20 cellular contexts compared by ENCODE assay signal in genomic region chr2:158205215-158205614, GRCh38.
DNase-seq lines count a peak whose midpoint lies in the region; ATAC-seq and TF ChIP-seq lines count a peak whose summit lies in the region.
"Had no signal": no experiment of that assay in that cellular context is flagged by ENCODE, and none has a peak within 500 bp of the region (broad histone marks: within the 10 kb centered on the region; RNA-seq: fewer than 3 reads in every experiment).

No MANE protein-coding gene starts in this region.

- H3K27ac Mint-ChIP-seq in naive thymus-derived CD8-positive, alpha-beta T cell, result no peak overlapping the region
- H3K27ac Mint-ChIP-seq: activated CD8-positive, alpha-beta memory T cell treated with anti-CD3 and anti-CD28 coated beads, Interleukin-2, amount 10 ng/mL, durations not matched to agents 7 days and 5 days; activated naive CD8-positive, alpha-beta T cell treated with anti-CD3 and anti-CD28 coated beads for 36 hours; IgD-negative memory B cell; nephron; stimulated activated naive B cell treated with anti-CD40 and anti-IgM and Interleukin-4, amounts not matched to agents 10 μg/mL and 1 μg/mL and 100 μg/mL, for 72 hours had no signal

- peaks cover 0 to 17% (median 8%) of the 10 kb centered on the region in 5 donors for H3K27me3 Mint-ChIP-seq in naive thymus-derived CD8-positive, alpha-beta T cell
- H3K27me3 Mint-ChIP-seq: activated CD8-positive, alpha-beta memory T cell treated with anti-CD3 and anti-CD28 coated beads, Interleukin-2, amount 10 ng/mL, durations not matched to agents 7 days and 5 days; IgD-negative memory B cell; stimulated activated naive B cell treated with anti-CD40 and anti-IgM and Interleukin-4, amounts not matched to agents 10 μg/mL and 1 μg/mL and 100 μg/mL, for 72 hours had no signal

- in situ Hi-C loops in transverse colon (cut with MboI; ENCODE audit: low pct_ligation_motif_present in 1 of 4, low pct_unique_long_range_greater_than_20kb in 1 of 4, low sequenced_read_pairs in 3 of 4), result no loop called here

- WGBS in heart left ventricle, 4 donors, result 26 to 67% (median 51%) methylated on average over 1 of the region's 1 CpG
- WGBS in transverse colon (ENCODE audit: low coverage in 1 of 2), 2 donors, result 39 to 53% methylated on average over 1 of the region's 1 CpG

- no peak overlapping the region for H3K4me3 Mint-ChIP-seq in naive thymus-derived CD8-positive, alpha-beta T cell
- H3K4me3 Mint-ChIP-seq: activated CD8-positive, alpha-beta memory T cell treated with anti-CD3 and anti-CD28 coated beads, Interleukin-2, amount 10 ng/mL, durations not matched to agents 7 days and 5 days; activated naive CD8-positive, alpha-beta T cell treated with anti-CD3 and anti-CD28 coated beads for 36 hours; nephron; stimulated activated naive B cell treated with anti-CD40 and anti-IgM and Interleukin-4, amounts not matched to agents 10 μg/mL and 1 μg/mL and 100 μg/mL, for 72 hours had no signal

- H3K27me3 ChIP-seq in heart left ventricle (no peaks in the 10 kb centered on the region), transverse colon (no peaks in the 10 kb centered on the region)
- H3K27me3 ChIP-seq: body of pancreas, MG63 had no signal

- H3K4me1 Mint-ChIP-seq in naive thymus-derived CD8-positive, alpha-beta T cell, result peaks cover 0 to 2% (median 0%) of the 10 kb centered on the region in 4 donors
- H3K4me1 Mint-ChIP-seq: activated CD8-positive, alpha-beta memory T cell treated with anti-CD3 and anti-CD28 coated beads, Interleukin-2, amount 10 ng/mL, durations not matched to agents 7 days and 5 days had no signal

- no peak for DNase-seq in heart left ventricle
- no peak for DNase-seq in Right ventricle myocardium inferior (ENCODE audit: missing footprints)
- DNase-seq in NCI-H2029 treated with DMSO at 0.1 percent for 48 hours (lab: John Stamatoyannopoulos, UW), result peak; percentile 46
- DNase-seq in SHP77 (lab: John Stamatoyannopoulos, UW), result peak; percentile 44 to 56
- DNase-seq in transverse colon, result peak; percentile 21
- DNase-seq in A172 (ENCODE audit: low spot score), result no peak
- no peak for DNase-seq in naive thymus-derived CD8-positive, alpha-beta T cell
- DNase-seq: activated CD4-positive, alpha-beta T cell treated with anti-CD3 and anti-CD28 coated beads for 1 hour; activated CD8-positive, alpha-beta memory T cell treated with anti-CD3 and anti-CD28 coated beads, Interleukin-2, amount 10 ng/mL, durations not matched to agents 7 days and 5 days; activated naive CD8-positive, alpha-beta T cell treated with anti-CD3 and anti-CD28 coated beads for 36 hours; body of pancreas; GOT3; MG63; stimulated activated CD4-positive, alpha-beta T cell treated with anti-CD3 and anti-CD28 coated beads, Interleukin-1b, Interleukin-23, amount 100 ng/mL, for 48 hours; stimulated activated naive B cell treated with anti-CD40 and anti-IgM and Interleukin-4, amounts not matched to agents 10 μg/mL and 1 μg/mL and 100 μg/mL, for 72 hours had no signal

- TF ChIP-seq CTCF in heart left ventricle (IDR thresholded peaks at IDR 0.05), result no peak
- no peak for TF ChIP-seq CTCF in transverse colon (IDR thresholded peaks at IDR 0.05)

- ATAC-seq in heart left ventricle (peak in 3 of 4 donors; percentile 11 to 61 (median 26)), Right ventricle myocardium inferior (no peak), HG03108 (IDR thresholded peaks at IDR 0.05; ENCODE audit: unreplicated experiment) (no peak)
- no peak for ATAC-seq in naive thymus-derived CD8-positive, alpha-beta T cell
- ATAC-seq: activated CD8-positive, alpha-beta memory T cell treated with anti-CD3 and anti-CD28 coated beads, Interleukin-2, amount 10 ng/mL, durations not matched to agents 7 days and 5 days; body of pancreas had no signal

- TF ChIP-seq POLR2A in heart left ventricle (IDR thresholded peaks at IDR 0.05), result no peak
- TF ChIP-seq POLR2A in transverse colon (IDR thresholded peaks at IDR 0.05), result no peak

- H3K9me3 ChIP-seq in heart left ventricle (no peaks in the 10 kb centered on the region), transverse colon (no peaks in the 10 kb centered on the region)
- H3K9me3 ChIP-seq: body of pancreas, MG63, thoracic aorta had no signal

- no peak overlapping the region for H3K4me3 ChIP-seq in heart left ventricle
- no peak overlapping the region for H3K4me3 ChIP-seq in transverse colon
- H3K4me3 ChIP-seq: body of pancreas, MG63, thoracic aorta had no signal

- H3K27ac ChIP-seq in heart left ventricle (no peak overlapping the region), transverse colon (peak overlapping the region in 1 of 4 donors; percentile 4)
- H3K27ac ChIP-seq: body of pancreas, parathyroid adenoma, thoracic aorta had no signal

- TF ChIP-seq EP300 in transverse colon (IDR thresholded peaks at IDR 0.05; ENCODE audit: low read depth), result no peak

- no peaks in the 10 kb centered on the region for H3K36me3 Mint-ChIP-seq in naive thymus-derived CD8-positive, alpha-beta T cell
- H3K36me3 Mint-ChIP-seq: activated CD8-positive, alpha-beta memory T cell treated with anti-CD3 and anti-CD28 coated beads, Interleukin-2, amount 10 ng/mL, durations not matched to agents 7 days and 5 days; activated naive CD8-positive, alpha-beta T cell treated with anti-CD3 and anti-CD28 coated beads for 36 hours; stimulated activated naive B cell treated with anti-CD40 and anti-IgM and Interleukin-4, amounts not matched to agents 10 μg/mL and 1 μg/mL and 100 μg/mL, for 72 hours had no signal

- H3K36me3 ChIP-seq in heart left ventricle (no peaks in the 10 kb centered on the region), transverse colon (no peaks in the 10 kb centered on the region)
- H3K36me3 ChIP-seq: MG63, thoracic aorta had no signal

- intact Hi-C loops in heart left ventricle (cut with DNase I) (no loop called here), Right ventricle myocardium inferior (cut with DNase I) (no loop called here), transverse colon (cut with DNase I; ENCODE audit: low total_unique reads) (no loop called here)

- H3K4me1 ChIP-seq in heart left ventricle, result peaks cover 0 to 2% (median 0%) of the 10 kb centered on the region in 12 donors
- peaks cover 0 to 5% (median 0%) of the 10 kb centered on the region in 4 donors for H3K4me1 ChIP-seq in transverse colon
- H3K4me1 ChIP-seq: body of pancreas, parathyroid adenoma had no signal

- POLR2A ChIA-PET in naive thymus-derived CD8-positive, alpha-beta T cell (lab: Charles Lee), result no interaction called here

- peaks cover 0 to 2% (median 0%) of the 10 kb centered on the region in 9 donors for H3K9me3 Mint-ChIP-seq in naive thymus-derived CD8-positive, alpha-beta T cell
- H3K9me3 Mint-ChIP-seq: activated naive CD8-positive, alpha-beta T cell treated with anti-CD3 and anti-CD28 coated beads for 36 hours; IgD-negative memory B cell; nephron had no signal

Comparison
In these comparisons a context has a peak if more than half of its experiments do, and no peak if none do; other contexts are left out.
1. ATAC-seq: peak in heart left ventricle (3 of 4); none in Right ventricle myocardium inferior (single experiment), HG03108 (single experiment) and naive thymus-derived CD8-positive, alpha-beta T cell (0 of 2).
2. DNase-seq: peak in NCI-H2029 treated with DMSO at 0.1 percent for 48 hours (single experiment), SHP77 (2 of 2) and transverse colon (single experiment); none in heart left ventricle (0 of 5), Right ventricle myocardium inferior (single experiment), A172 (single experiment) and naive thymus-derived CD8-positive, alpha-beta T cell (0 of 10).